ENCODE assay signal across 11 cellular contexts in the genomic region with DNA sequence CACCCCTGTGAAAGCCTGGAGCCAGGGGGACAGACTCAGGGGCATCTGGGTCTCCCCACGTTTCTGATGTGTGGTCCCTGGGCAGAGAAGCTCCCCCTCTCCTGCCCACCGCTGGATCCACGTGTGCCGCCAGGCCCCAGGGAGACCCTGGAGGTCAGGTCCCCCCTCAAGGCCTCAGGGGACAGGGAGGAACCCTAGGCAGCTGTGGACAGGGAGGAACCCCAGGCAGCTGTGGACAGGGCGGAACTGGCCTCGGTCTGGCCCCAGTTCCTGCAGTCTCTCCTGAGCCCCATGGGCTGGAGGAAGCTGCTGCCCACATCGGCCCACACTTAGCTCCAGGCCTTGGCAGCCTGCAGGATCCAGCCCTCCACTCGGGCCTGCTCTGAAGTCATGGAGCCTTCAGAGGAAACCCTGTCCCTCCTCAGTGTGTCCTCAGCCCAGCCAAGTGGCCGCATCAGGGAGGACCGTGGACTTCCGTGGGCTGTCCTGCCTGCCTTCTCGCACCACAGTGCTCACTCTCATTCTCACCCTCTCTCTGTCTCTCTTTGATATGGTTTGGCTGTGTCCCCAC.
DNase-seq lines count a peak whose midpoint lies in the region; TF ChIP-seq lines count a peak whose summit lies in the region.
"Had no signal": no experiment of that assay in that cellular context is flagged by ENCODE, and none has a peak within 500 bp of the region (broad histone marks: within the 10 kb centered on the region; RNA-seq: fewer than 3 reads in every experiment).

No MANE protein-coding gene starts in this region.

- no peaks in the 10 kb centered on the region for H3K4me1 Mint-ChIP-seq in osteocyte (ENCODE audit: unreplicated experiment)
- H3K4me1 Mint-ChIP-seq: CD4-positive, CD25-positive, alpha-beta regulatory T cell had no signal

- DNase-seq in activated CD8-positive, alpha-beta memory T cell treated with anti-CD3 and anti-CD28 coated beads, Interleukin-2, amount 50 U/mL, for 48 hours: peak; percentile 12
- no peak for DNase-seq in activated CD8-positive, alpha-beta memory T cell treated with anti-CD3 and anti-CD28 coated beads for 24 hours
- DNase-seq in islet precursor cell: peak; percentile 39
- peak; percentile 69 for DNase-seq in osteocyte (ENCODE audit: extremely low spot score, unreplicated experiment)
- no peak for DNase-seq in A172 (ENCODE audit: low spot score)
- no peak for DNase-seq in NCI-H1436 treated with DMSO at 0.1 percent for 48 hours (lab: John Stamatoyannopoulos, UW)
- DNase-seq in stimulated activated CD4-positive, alpha-beta T cell treated with anti-CD3 and anti-CD28 coated beads, Interleukin-15, amount 100 ng/mL, for 24 hours: no peak
- DNase-seq: 8988T; ACHN; CD4-positive, CD25-positive, alpha-beta regulatory T cell; DMS 273 treated with DMSO at 0.1 percent for 48 hours had no signal

- H3K27me3 Mint-ChIP-seq in osteocyte (ENCODE audit: unreplicated experiment): no peaks in the 10 kb centered on the region

- no peak for TF ChIP-seq CTCF in osteocyte (IDR thresholded peaks at IDR 0.05)

- no peak overlapping the region for H3K27ac Mint-ChIP-seq in osteocyte (ENCODE audit: unreplicated experiment)
- H3K27ac Mint-ChIP-seq: CD4-positive, CD25-positive, alpha-beta regulatory T cell had no signal

- no peaks in the 10 kb centered on the region for H3K36me3 Mint-ChIP-seq in osteocyte (ENCODE audit: unreplicated experiment)
- H3K36me3 Mint-ChIP-seq: CD4-positive, CD25-positive, alpha-beta regulatory T cell had no signal

- H3K9me3 Mint-ChIP-seq in osteocyte (ENCODE audit: unreplicated experiment): peaks cover 26% of the 10 kb centered on the region

- H3K4me3 Mint-ChIP-seq in osteocyte (ENCODE audit: unreplicated experiment): no peak overlapping the region
- H3K4me3 Mint-ChIP-seq: CD4-positive, CD25-positive, alpha-beta regulatory T cell had no signal

Comparison
In these comparisons a context has a peak if more than half of its experiments do, and no peak if none do; other contexts are left out.
1. DNase-seq: peak in activated CD8-positive, alpha-beta memory T cell treated with anti-CD3 and anti-CD28 coated beads, Interleukin-2, amount 50 U/mL, for 48 hours (single experiment), islet precursor cell (single experiment) and osteocyte (single experiment); none in activated CD8-positive, alpha-beta memory T cell treated with anti-CD3 and anti-CD28 coated beads for 24 hours (single experiment), A172 (single experiment), NCI-H1436 treated with DMSO at 0.1 percent for 48 hours (single experiment) and stimulated activated CD4-positive, alpha-beta T cell treated with anti-CD3 and anti-CD28 coated beads, Interleukin-15, amount 100 ng/mL, for 24 hours (single experiment).